21 cellular contexts compared by ENCODE assay signal in genomic region chrX:132384301-132384700, GRCh38.
"Had no signal": no experiment of that assay in that cellular context is flagged by ENCODE, and none has a peak within 500 bp of the region (broad histone marks: within the 10 kb centered on the region; RNA-seq: fewer than 3 reads in every experiment).

No MANE protein-coding gene starts in this region.

- ATAC-seq: effector memory CD8-positive, alpha-beta T cell; esophagus mucosa; foreskin keratinocyte; gastrocnemius medialis; gastroesophageal sphincter; heart left ventricle; heart right ventricle had no signal

- DNase-seq: colonic mucosa; cortex of kidney; dermis blood vessel endothelial cell; dorsolateral prefrontal cortex; effector CD4-positive, alpha-beta T cell; effector CD8-positive, alpha-beta T cell; effector memory CD4-positive, alpha-beta T cell; effector memory CD8-positive, alpha-beta T cell; endodermal cell; erythroblast; esophagus squamous epithelium; foreskin fibroblast; foreskin keratinocyte; foreskin melanocyte; gastrocnemius medialis; glutamatergic neuron; head of caudate nucleus; heart left ventricle; heart right ventricle had no signal
